In the genomic region with DNA sequence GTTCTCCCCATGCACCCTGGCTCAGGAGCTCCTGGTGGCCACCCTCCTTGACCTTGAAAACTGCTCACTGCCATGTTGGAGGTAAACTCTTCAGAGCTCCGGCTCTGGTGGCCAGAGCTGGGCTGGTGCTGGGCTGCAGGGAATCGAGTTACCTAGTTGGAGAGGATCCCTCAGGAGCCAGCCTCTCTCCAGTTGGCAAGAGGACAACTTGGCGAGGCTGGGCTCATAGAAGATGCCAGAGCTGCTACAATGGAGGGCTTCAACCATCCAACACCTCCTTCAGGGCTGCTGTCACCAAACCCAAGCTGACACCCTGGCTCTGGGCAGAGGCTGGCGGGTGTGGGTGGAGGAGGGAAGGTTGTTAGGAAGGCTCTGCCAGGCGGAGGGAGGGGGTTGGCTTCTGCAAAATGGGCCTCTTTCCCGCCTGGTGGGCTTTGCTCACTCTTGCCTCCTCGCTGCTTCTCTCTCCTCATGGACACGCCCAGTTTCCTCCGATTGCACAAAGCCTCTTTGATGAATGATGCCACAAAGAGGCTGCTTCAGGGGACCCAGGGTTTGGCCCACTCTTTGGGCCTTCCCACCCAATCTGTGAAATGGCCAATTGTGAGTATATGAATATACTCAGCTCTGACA, we compare ENCODE assay signal across 1 cellular context.
TF ChIP-seq lines count a peak whose summit lies in the region.

No MANE protein-coding gene starts in this region.

TF ChIP-seq in K562, 482 proteins besides CTCF, POLR2A, EP300 and RAD21:
- TF ChIP-seq ZNF124 (CRISPR knock-in tag; IDR thresholded peaks at IDR 0.05) (no peak), RBM22 (IDR thresholded peaks at IDR 0.05; ENCODE audit: low read depth, low read length, poor library complexity, severe bottlenecking) (no peak), YBX1 (IDR thresholded peaks at IDR 0.05) (no peak), ZNF707 (CRISPR knock-in tag; conservative IDR thresholded peaks at IDR 0.05) (no peak), CBX8 (IDR thresholded peaks at IDR 0.05; ENCODE audit: borderline replicate concordance, extremely low read depth, low read depth, low read length, poor library complexity, severe bottlenecking) (no peak), PTRF (tag; IDR thresholded peaks at IDR 0.05) (no peak), HDAC3 (IDR thresholded peaks at IDR 0.05; ENCODE audit: borderline replicate concordance, partially characterized antibody) (no peak), TEAD1 (CRISPR knock-in tag; IDR thresholded peaks at IDR 0.05) (no peak), E2F3 (CRISPR knock-in tag; IDR thresholded peaks at IDR 0.05) (no peak), CBFA2T3 (IDR thresholded peaks at IDR 0.05) (no peak), PHB2 (IDR thresholded peaks at IDR 0.05; ENCODE audit: low read depth) (no peak), TCF7L2 (IDR thresholded peaks at IDR 0.05; ENCODE audit: low read depth, low read length) (no peak)
- TF ChIP-seq, protein P1, sequence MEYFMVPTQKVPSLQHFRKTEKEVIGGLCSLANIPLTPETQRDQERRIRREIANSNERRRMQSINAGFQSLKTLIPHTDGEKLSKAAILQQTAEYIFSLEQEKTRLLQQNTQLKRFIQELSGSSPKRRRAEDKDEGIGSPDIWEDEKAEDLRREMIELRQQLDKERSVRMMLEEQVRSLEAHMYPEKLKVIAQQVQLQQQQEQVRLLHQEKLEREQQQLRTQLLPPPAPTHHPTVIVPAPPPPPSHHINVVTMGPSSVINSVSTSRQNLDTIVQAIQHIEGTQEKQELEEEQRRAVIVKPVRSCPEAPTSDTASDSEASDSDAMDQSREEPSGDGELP (CRISPR knock-in tag; IDR thresholded peaks at IDR 0.05; ENCODE audit: borderline replicate concordance), result no peak
- TF ChIP-seq, protein P2, sequence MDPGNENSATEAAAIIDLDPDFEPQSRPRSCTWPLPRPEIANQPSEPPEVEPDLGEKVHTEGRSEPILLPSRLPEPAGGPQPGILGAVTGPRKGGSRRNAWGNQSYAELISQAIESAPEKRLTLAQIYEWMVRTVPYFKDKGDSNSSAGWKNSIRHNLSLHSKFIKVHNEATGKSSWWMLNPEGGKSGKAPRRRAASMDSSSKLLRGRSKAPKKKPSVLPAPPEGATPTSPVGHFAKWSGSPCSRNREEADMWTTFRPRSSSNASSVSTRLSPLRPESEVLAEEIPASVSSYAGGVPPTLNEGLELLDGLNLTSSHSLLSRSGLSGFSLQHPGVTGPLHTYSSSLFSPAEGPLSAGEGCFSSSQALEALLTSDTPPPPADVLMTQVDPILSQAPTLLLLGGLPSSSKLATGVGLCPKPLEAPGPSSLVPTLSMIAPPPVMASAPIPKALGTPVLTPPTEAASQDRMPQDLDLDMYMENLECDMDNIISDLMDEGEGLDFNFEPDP (CRISPR knock-in tag; IDR thresholded peaks at IDR 0.05), result no peak
- TF ChIP-seq, protein P3, sequence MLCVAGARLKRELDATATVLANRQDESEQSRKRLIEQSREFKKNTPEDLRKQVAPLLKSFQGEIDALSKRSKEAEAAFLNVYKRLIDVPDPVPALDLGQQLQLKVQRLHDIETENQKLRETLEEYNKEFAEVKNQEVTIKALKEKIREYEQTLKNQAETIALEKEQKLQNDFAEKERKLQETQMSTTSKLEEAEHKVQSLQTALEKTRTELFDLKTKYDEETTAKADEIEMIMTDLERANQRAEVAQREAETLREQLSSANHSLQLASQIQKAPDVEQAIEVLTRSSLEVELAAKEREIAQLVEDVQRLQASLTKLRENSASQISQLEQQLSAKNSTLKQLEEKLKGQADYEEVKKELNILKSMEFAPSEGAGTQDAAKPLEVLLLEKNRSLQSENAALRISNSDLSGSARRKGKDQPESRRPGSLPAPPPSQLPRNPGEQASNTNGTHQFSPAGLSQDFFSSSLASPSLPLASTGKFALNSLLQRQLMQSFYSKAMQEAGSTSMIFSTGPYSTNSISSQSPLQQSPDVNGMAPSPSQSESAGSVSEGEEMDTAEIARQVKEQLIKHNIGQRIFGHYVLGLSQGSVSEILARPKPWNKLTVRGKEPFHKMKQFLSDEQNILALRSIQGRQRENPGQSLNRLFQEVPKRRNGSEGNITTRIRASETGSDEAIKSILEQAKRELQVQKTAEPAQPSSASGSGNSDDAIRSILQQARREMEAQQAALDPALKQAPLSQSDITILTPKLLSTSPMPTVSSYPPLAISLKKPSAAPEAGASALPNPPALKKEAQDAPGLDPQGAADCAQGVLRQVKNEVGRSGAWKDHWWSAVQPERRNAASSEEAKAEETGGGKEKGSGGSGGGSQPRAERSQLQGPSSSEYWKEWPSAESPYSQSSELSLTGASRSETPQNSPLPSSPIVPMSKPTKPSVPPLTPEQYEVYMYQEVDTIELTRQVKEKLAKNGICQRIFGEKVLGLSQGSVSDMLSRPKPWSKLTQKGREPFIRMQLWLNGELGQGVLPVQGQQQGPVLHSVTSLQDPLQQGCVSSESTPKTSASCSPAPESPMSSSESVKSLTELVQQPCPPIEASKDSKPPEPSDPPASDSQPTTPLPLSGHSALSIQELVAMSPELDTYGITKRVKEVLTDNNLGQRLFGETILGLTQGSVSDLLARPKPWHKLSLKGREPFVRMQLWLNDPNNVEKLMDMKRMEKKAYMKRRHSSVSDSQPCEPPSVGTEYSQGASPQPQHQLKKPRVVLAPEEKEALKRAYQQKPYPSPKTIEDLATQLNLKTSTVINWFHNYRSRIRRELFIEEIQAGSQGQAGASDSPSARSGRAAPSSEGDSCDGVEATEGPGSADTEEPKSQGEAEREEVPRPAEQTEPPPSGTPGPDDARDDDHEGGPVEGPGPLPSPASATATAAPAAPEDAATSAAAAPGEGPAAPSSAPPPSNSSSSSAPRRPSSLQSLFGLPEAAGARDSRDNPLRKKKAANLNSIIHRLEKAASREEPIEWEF (CRISPR knock-in tag; IDR thresholded peaks at IDR 0.05), result no peak
- TF ChIP-seq, protein P4, sequence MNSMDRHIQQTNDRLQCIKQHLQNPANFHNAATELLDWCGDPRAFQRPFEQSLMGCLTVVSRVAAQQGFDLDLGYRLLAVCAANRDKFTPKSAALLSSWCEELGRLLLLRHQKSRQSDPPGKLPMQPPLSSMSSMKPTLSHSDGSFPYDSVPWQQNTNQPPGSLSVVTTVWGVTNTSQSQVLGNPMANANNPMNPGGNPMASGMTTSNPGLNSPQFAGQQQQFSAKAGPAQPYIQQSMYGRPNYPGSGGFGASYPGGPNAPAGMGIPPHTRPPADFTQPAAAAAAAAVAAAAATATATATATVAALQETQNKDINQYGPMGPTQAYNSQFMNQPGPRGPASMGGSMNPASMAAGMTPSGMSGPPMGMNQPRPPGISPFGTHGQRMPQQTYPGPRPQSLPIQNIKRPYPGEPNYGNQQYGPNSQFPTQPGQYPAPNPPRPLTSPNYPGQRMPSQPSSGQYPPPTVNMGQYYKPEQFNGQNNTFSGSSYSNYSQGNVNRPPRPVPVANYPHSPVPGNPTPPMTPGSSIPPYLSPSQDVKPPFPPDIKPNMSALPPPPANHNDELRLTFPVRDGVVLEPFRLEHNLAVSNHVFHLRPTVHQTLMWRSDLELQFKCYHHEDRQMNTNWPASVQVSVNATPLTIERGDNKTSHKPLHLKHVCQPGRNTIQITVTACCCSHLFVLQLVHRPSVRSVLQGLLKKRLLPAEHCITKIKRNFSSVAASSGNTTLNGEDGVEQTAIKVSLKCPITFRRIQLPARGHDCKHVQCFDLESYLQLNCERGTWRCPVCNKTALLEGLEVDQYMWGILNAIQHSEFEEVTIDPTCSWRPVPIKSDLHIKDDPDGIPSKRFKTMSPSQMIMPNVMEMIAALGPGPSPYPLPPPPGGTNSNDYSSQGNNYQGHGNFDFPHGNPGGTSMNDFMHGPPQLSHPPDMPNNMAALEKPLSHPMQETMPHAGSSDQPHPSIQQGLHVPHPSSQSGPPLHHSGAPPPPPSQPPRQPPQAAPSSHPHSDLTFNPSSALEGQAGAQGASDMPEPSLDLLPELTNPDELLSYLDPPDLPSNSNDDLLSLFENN (IDR thresholded peaks at IDR 0.05; ENCODE audit: low read depth in 2 of 2, low read length in 2 of 2), result no peak
